In genomic region chr10:54368984-54369383, GRCh38 we compare ENCODE assay signal across 17 cellular contexts.
DNase-seq lines count a peak whose midpoint lies in the region; ATAC-seq and TF ChIP-seq lines count a peak whose summit lies in the region.
"Had no signal": no experiment of that assay in that cellular context is flagged by ENCODE, and none has a peak within 500 bp of the region (broad histone marks: within the 10 kb centered on the region; RNA-seq: fewer than 3 reads in every experiment).

No MANE protein-coding gene starts in this region.

- H2AFZ ChIP-seq in PC-3 (ENCODE audit: low read length), result no peak overlapping the region

- intact Hi-C loops in PC-3 (cut with micrococcal nuclease), result no loop called here

- no peaks in the 10 kb centered on the region for H4K20me1 ChIP-seq in PC-3 (ENCODE audit: low read length)

- H3K4me1 ChIP-seq in PC-3 (ENCODE audit: insufficient read depth, low read length), result no peaks in the 10 kb centered on the region
- H3K4me1 ChIP-seq: SJCRH30 had no signal

- H3K9me2 ChIP-seq in PC-3 (replicated peaks; ENCODE audit: low read length), result no peaks in the 10 kb centered on the region

- ATAC-seq in PC-3, result peak; percentile 90

- TF ChIP-seq CTCF in C4-2B (conservative IDR thresholded peaks at IDR 0.05), result peak; percentile 16
- TF ChIP-seq CTCF in PC-3 (conservative IDR thresholded peaks at IDR 0.05; ENCODE audit: low read depth, low read length), result peak; percentile 23; the same call in 1 of the 2 replicates
- TF ChIP-seq CTCF in nephron progenitor cell (IDR thresholded peaks at IDR 0.05), result peak; percentile 12

- H3K27me3 Mint-ChIP-seq in nephron progenitor cell (ENCODE audit: low read depth, poor library complexity), result no peaks in the 10 kb centered on the region
- H3K27me3 Mint-ChIP-seq: B cell; CD4-positive, alpha-beta memory T cell had no signal

- no peaks in the 10 kb centered on the region for H3K9me3 ChIP-seq in PC-3 (ENCODE audit: low read length)
- H3K9me3 ChIP-seq: SJCRH30 had no signal

- H3K27me3 ChIP-seq in PC-3 (ENCODE audit: low read length), result no peaks in the 10 kb centered on the region
- H3K27me3 ChIP-seq: SJCRH30 had no signal

- peaks cover 4% of the 10 kb centered on the region for H3K4me1 Mint-ChIP-seq in nephron progenitor cell
- H3K4me1 Mint-ChIP-seq: B cell; CD4-positive, alpha-beta memory T cell had no signal

- no peaks in the 10 kb centered on the region for H3K36me3 ChIP-seq in PC-3 (ENCODE audit: low read depth, low read length)
- H3K36me3 ChIP-seq: SJCRH30 had no signal

- H3K9ac ChIP-seq in PC-3 (ENCODE audit: low read length), result no peak overlapping the region

- H3K27ac ChIP-seq in C4-2B, result no peak overlapping the region
- no peak overlapping the region for H3K27ac ChIP-seq in PC-3 (ENCODE audit: low read length)
- H3K27ac ChIP-seq: HL-60, SJCRH30 had no signal

- BruUV-seq in PC-3 (replicated peaks; lab: Mats Ljungman, UMichigan), result no TSS peak

- H3K27ac Mint-ChIP-seq in nephron progenitor cell, result no peak overlapping the region
- H3K27ac Mint-ChIP-seq: B cell; CD4-positive, alpha-beta memory T cell had no signal

- CTCF ChIA-PET in PC-3 (lab: Charles Lee), result no interaction called here

- no peak overlapping the region for H3K4me3 Mint-ChIP-seq in nephron progenitor cell
- H3K4me3 Mint-ChIP-seq: B cell; CD4-positive, alpha-beta memory T cell had no signal

- H3K79me2 ChIP-seq in PC-3 (ENCODE audit: low read length), result no peaks in the 10 kb centered on the region

- no peaks in the 10 kb centered on the region for H3F3A ChIP-seq in PC-3 (ENCODE audit: low read length, unreplicated experiment)

- H3K4me2 ChIP-seq in PC-3 (ENCODE audit: low read length), result no peak overlapping the region

- POLR2A ChIA-PET in PC-3 (lab: Charles Lee; ENCODE audit: unreplicated experiment), result no interaction called here

- DNase-seq in H4 (ENCODE audit: low spot score), result peak; percentile 6
- DNase-seq in PC-3, result peak; percentile 26
- DNase-seq in nephron progenitor cell, result no peak
- DNase-seq in T-helper 2 cell, result no peak
- no peak for DNase-seq in NCI-H226
- DNase-seq in MV-4-11 (lab: John Stamatoyannopoulos, UW), result no peak
- DNase-seq: Calu3; CD4-positive, alpha-beta memory T cell; DMS79; NCI-H1436; NCI-H2029; NCI-H524 treated with DMSO at 0.1 percent for 48 hours; NK-92 treated with Interleukin-12 subunit alpha and Interleukin-12 subunit beta, amount 100 ng/mL, for 24 hours; SJCRH30 had no signal

- H3K4me3 ChIP-seq in PC-3 (ENCODE audit: low read length), result no peak overlapping the region
- H3K4me3 ChIP-seq: SJCRH30 had no signal

- H3K36me3 Mint-ChIP-seq in nephron progenitor cell (ENCODE audit: low read depth), result no peaks in the 10 kb centered on the region
- H3K36me3 Mint-ChIP-seq: CD4-positive, alpha-beta memory T cell had no signal

- H3K9me3 Mint-ChIP-seq in nephron progenitor cell, result no peaks in the 10 kb centered on the region

Comparison
In these comparisons a context has a peak if more than half of its experiments do, and no peak if none do; other contexts are left out.
1. DNase-seq: peak in H4 (single experiment) and PC-3 (single experiment); none in nephron progenitor cell (single experiment), T-helper 2 cell (0 of 5), NCI-H226 (single experiment) and MV-4-11 (single experiment).
2. Peak in every context shown above with its lines, with median percentiles within 50 percentile points of each other: CTCF ChIP-seq.